ENCODE assay signal across 18 cellular contexts in the genomic region with DNA sequence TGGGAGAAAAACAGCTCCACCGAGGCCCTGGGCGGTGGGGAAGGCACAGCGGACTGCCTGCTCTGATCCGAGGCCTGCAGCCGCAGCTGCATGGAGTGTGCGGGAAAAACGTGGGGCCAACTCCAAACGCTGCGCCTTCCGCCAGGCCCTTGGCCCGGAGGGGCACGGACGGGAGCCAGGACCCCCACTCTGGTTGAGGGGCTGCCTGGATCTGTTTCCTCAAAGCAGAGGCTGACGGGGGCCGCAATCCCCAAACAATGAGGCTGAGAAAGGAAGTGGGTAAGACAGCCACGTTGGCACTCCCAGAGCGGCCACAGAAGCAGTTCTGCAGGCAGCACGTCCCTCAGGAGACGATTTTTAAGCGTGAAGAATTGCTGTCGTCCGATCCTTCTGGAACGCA.
DNase-seq lines count a peak whose midpoint lies in the region; ATAC-seq and TF ChIP-seq lines count a peak whose summit lies in the region.
"Had no signal": no experiment of that assay in that cellular context is flagged by ENCODE, and none has a peak within 500 bp of the region (broad histone marks: within the 10 kb centered on the region; RNA-seq: fewer than 3 reads in every experiment).

No MANE protein-coding gene starts in this region.

- peak overlapping the region; percentile 41 to 92 (median 78); a peak in 20 of 22 replicates for H3K4me2 ChIP-seq in BLaER1 treated with 17β-estradiol and CSF1 and Interleukin-3, amounts not matched to agents 10 nM and 100 nM

- DNase-seq in chondrocyte (ENCODE audit: low spot score) = peak; percentile 74
- DNase-seq in iPS-NIHi11 (ENCODE audit: low spot score) = peak; percentile 11
- DNase-seq in posterior vena cava (ENCODE audit: low spot score) = peak; percentile 75
- no peak for DNase-seq in nephron progenitor cell
- no peak for DNase-seq in NCI-H345 (lab: John Stamatoyannopoulos, UW)
- DNase-seq: C1 segment of cervical spinal cord; DMS79; GM23248; NCI-H1105; NCI-H2081 treated with DMSO at 0.1 percent for 48 hours; NCI-H510A; NCI-H748 treated with DMSO at 0.1 percent for 48 hours; NK-92 treated with Interleukin-12 subunit alpha and Interleukin-12 subunit beta, amount 100 ng/mL, for 24 hours; Peyer's patch had no signal

- H3K4me1 Mint-ChIP-seq in chondrocyte (ENCODE audit: low read depth) (no peaks in the 10 kb centered on the region), nephron progenitor cell (peaks cover 27% of the 10 kb centered on the region)

- H3K4me1 ChIP-seq in BLaER1 treated with 17β-estradiol and CSF1 and Interleukin-3, amounts not matched to agents 10 nM and 100 nM = peaks cover 29 to 89% (median 78%) of the 10 kb centered on the region in 10 experiments
- H3K4me1 ChIP-seq: Peyer's patch had no signal

- H3K27me3 Mint-ChIP-seq in chondrocyte (ENCODE audit: low read depth) (peaks cover 10% of the 10 kb centered on the region), nephron progenitor cell (ENCODE audit: low read depth, poor library complexity) (peaks cover 4% of the 10 kb centered on the region)

- TF ChIP-seq CTCF in chondrocyte (IDR thresholded peaks at IDR 0.05) = no peak
- no peak for TF ChIP-seq CTCF in nephron progenitor cell (IDR thresholded peaks at IDR 0.05)

- no peaks in the 10 kb centered on the region for H3K27me3 ChIP-seq in BLaER1 treated with 17β-estradiol and CSF1 and Interleukin-3, amounts not matched to agents 10 nM and 100 nM
- H3K27me3 ChIP-seq: Peyer's patch had no signal

- H3K27ac Mint-ChIP-seq in chondrocyte (ENCODE audit: unreplicated experiment) = no peak overlapping the region
- no peak overlapping the region for H3K27ac Mint-ChIP-seq in nephron progenitor cell

- no peak for ATAC-seq in GM21360 (IDR thresholded peaks at IDR 0.05; ENCODE audit: unreplicated experiment)
- ATAC-seq: HCT116, K562 had no signal

- no peaks in the 10 kb centered on the region for H4K20me1 ChIP-seq in BLaER1 treated with 17β-estradiol and CSF1 and Interleukin-3, amounts not matched to agents 10 nM and 100 nM

- H3K36me3 Mint-ChIP-seq in chondrocyte (ENCODE audit: low read depth) = no peaks in the 10 kb centered on the region
- no peaks in the 10 kb centered on the region for H3K36me3 Mint-ChIP-seq in nephron progenitor cell (ENCODE audit: low read depth)

- H3K27ac ChIP-seq in BLaER1 treated with 17β-estradiol and CSF1 and Interleukin-3, amounts not matched to agents 10 nM and 100 nM = peak overlapping the region in 9 of 11 experiments; percentile 30 to 79 (median 67); a peak in 17 of 22 replicates
- H3K27ac ChIP-seq: GM23248, Peyer's patch had no signal

- intact Hi-C loops in posterior vena cava (cut with DNase I) = no loop called here

- H3K4me3 Mint-ChIP-seq in chondrocyte (ENCODE audit: unreplicated experiment) (no peak overlapping the region), nephron progenitor cell (no peak overlapping the region)

- no peaks in the 10 kb centered on the region for H3K9me3 Mint-ChIP-seq in chondrocyte (ENCODE audit: low read depth)
- no peaks in the 10 kb centered on the region for H3K9me3 Mint-ChIP-seq in nephron progenitor cell

- no peak overlapping the region for H3K4me3 ChIP-seq in BLaER1 treated with 17β-estradiol and CSF1 and Interleukin-3, amounts not matched to agents 10 nM and 100 nM
- H3K4me3 ChIP-seq: GM23248, K562, Peyer's patch had no signal

- H3K36me3 ChIP-seq in BLaER1 treated with 17β-estradiol and CSF1 and Interleukin-3, amounts not matched to agents 10 nM and 100 nM = no peaks in the 10 kb centered on the region
- H3K36me3 ChIP-seq: Peyer's patch had no signal

- peak overlapping the region in 9 of 11 experiments; percentile 28 to 72 (median 53); a peak in 16 of 22 replicates for H3K9ac ChIP-seq in BLaER1 treated with 17β-estradiol and CSF1 and Interleukin-3, amounts not matched to agents 10 nM and 100 nM
- H3K9ac ChIP-seq: GM23248 had no signal

- H3K9me3 ChIP-seq in BLaER1 treated with 17β-estradiol and CSF1 and Interleukin-3, amounts not matched to agents 10 nM and 100 nM (replicated peaks in 1 of 11) = peaks cover 0 to 3% (median under 1%) of the 10 kb centered on the region in 11 experiments; a peak in 6 of 22 replicates
- H3K9me3 ChIP-seq: Peyer's patch had no signal

Comparison
In these comparisons a context has a peak if more than half of its experiments do, and no peak if none do; other contexts are left out.
1. DNase-seq: peak in chondrocyte (single experiment), iPS-NIHi11 (single experiment) and posterior vena cava (single experiment); none in nephron progenitor cell (single experiment) and NCI-H345 (single experiment).